In the genomic region with DNA sequence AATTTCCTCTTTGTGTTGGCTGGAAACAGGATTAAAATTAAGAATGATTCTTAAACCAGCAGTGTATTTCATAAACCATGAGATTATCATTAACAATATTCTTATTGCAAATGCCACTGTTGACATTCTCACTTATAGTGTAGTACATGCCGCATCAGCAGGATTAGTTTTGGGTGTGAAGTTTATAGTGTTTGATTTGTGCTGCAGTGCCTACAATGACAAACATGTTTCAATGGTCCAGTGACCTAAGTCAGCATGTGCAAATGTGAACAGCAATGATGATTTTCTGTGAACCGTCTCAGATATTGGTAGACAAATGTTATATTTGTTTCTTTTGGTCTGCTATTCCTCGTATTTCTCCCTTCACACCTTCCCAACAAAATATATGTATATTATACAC, we compare ENCODE assay signal across 27 cellular contexts.
"Had no signal": no experiment of that assay in that cellular context is flagged by ENCODE, and none has a peak within 500 bp of the region (broad histone marks: within the 10 kb centered on the region; RNA-seq: fewer than 3 reads in every experiment).

No MANE protein-coding gene starts in this region.

- H3K36me3 ChIP-seq: left lung, lower lobe of right lung, pancreas, prostate gland, stomach, thyroid gland, transverse colon, upper lobe of left lung, vagina had no signal

- H3K4me3 ChIP-seq: left lung, lower lobe of right lung, pancreas, prostate gland, skin epidermis, stomach, testis, thyroid gland, transverse colon, upper lobe of left lung, vagina had no signal

- H3K27ac ChIP-seq: left lung, lower lobe of right lung, pancreas, prostate gland, skin epidermis, stomach, testis, thyroid gland, transverse colon, upper lobe of left lung, vagina had no signal

- ATAC-seq: left cardiac atrium; left lung; lower lobe of right lung; naive thymus-derived CD8-positive, alpha-beta T cell; right cardiac atrium; sciatic nerve; stimulated activated naive B cell treated with anti-CD40 and anti-IgM and Interleukin-4, amounts not matched to agents 10 μg/mL and 1 μg/mL and 100 μg/mL, for 72 hours; stimulated activated naive CD8-positive, alpha-beta T cell treated with anti-CD3 and anti-CD28 coated beads, Interleukin-15, Interleukin-2, amounts not matched to agents 100 U/mL and 50 U/mL, for 24 hours had no signal

- DNase-seq: kidney glomerular epithelial cell; left cardiac atrium; left lung; lower lobe of right lung; mammary epithelial cell; mesenchymal stem cell; naive thymus-derived CD8-positive, alpha-beta T cell; nucleus accumbens; pancreas; posterior cingulate gyrus; retina; right cardiac atrium; stimulated activated CD4-positive, alpha-beta T cell treated with anti-CD3 and anti-CD28 coated beads, Interleukin-12 subunit alpha, Interleukin-12 subunit beta, amount 100 ng/mL, for 4 hours; stimulated activated CD4-positive, alpha-beta T cell treated with anti-CD3 and anti-CD28 coated beads, Interleukin-15, amount 100 ng/mL, for 24 hours; stimulated activated CD4-positive, alpha-beta T cell treated with anti-CD3 and anti-CD28 coated beads, Interleukin-2, amount 100 ng/mL, for 24 hours; stimulated activated CD4-positive, alpha-beta T cell treated with anti-CD3 and anti-CD28 coated beads, Interleukin-4, amount 100 ng/mL, for 1 hour; stimulated activated naive B cell treated with anti-CD40 and anti-IgM and Interleukin-4, amounts not matched to agents 10 μg/mL and 1 μg/mL and 100 μg/mL, for 72 hours; stimulated activated naive CD8-positive, alpha-beta T cell treated with anti-CD3 and anti-CD28 coated beads, Interleukin-15, Interleukin-2, amounts not matched to agents 100 U/mL and 50 U/mL, for 24 hours; stomach; testis; thyroid gland; transverse colon; upper lobe of left lung had no signal

- H3K9me3 ChIP-seq: left lung, lower lobe of right lung, pancreas, prostate gland, stomach, testis, thyroid gland, upper lobe of left lung, vagina had no signal

- H3K4me1 ChIP-seq: left lung, lower lobe of right lung, prostate gland, testis, thyroid gland, transverse colon, upper lobe of left lung, vagina had no signal

- H3K27me3 ChIP-seq: left lung, pancreas, stomach, testis, thyroid gland, transverse colon, upper lobe of left lung, vagina had no signal
